Comparison of ENCODE assay signal across 12 cellular contexts in genomic region chr6:145809211-145809610, GRCh38. TPM values are rescaled to one million over a fixed set of nuclear protein-coding genes. Genes with fewer than 3 reads are reported as not detected.
DNase-seq lines count a peak whose midpoint lies in the region; ATAC-seq and TF ChIP-seq lines count a peak whose summit lies in the region.
"Had no signal": no experiment of that assay in that cellular context is flagged by ENCODE, and none has a peak within 500 bp of the region (broad histone marks: within the 10 kb centered on the region; RNA-seq: fewer than 3 reads in every experiment).

No MANE protein-coding gene starts in this region.

- no peak for DNase-seq in PC-9
- DNase-seq in dorsolateral prefrontal cortex = no peak
- no peak for DNase-seq in DMS53 treated with DMSO at 0.1 percent for 48 hours (lab: John Stamatoyannopoulos, UW; ENCODE audit: unreplicated experiment)
- no peak for DNase-seq in nephron progenitor cell
- DNase-seq: activated CD4-positive, alpha-beta T cell treated with anti-CD3 and anti-CD28 coated beads, Interleukin-2, amount 50 U/mL, for 48 hours; cerebellar nuclear complex; OCI-M1 had no signal

- H3K27me3 ChIP-seq in rectal smooth muscle tissue (ENCODE audit: control insufficient read depth, insufficient read depth, low read length) (no peaks in the 10 kb centered on the region), PC-9 (ENCODE audit: insufficient read depth, low read depth) (no peaks in the 10 kb centered on the region), dorsolateral prefrontal cortex (no peaks in the 10 kb centered on the region)

- POLR2A ChIA-PET in PC-9 (lab: Charles Lee; ENCODE audit: unreplicated experiment) = no interaction called here

- no peak overlapping the region for H3K4me3 ChIP-seq in rectal smooth muscle tissue (ENCODE audit: low read length)
- no peak overlapping the region for H3K4me3 ChIP-seq in PC-9
- H3K4me3 ChIP-seq in dorsolateral prefrontal cortex = no peak overlapping the region

- H3F3A ChIP-seq in PC-9 (ENCODE audit: insufficient read depth, low read depth) = no peaks in the 10 kb centered on the region

- BruUV-seq in PC-9 (replicated peaks; lab: Mats Ljungman, UMichigan) = no TSS peak

- CTCF ChIA-PET in PC-9 (lab: Charles Lee) = no interaction called here

- H3K9me3 ChIP-seq in PC-9 (ENCODE audit: insufficient read depth, low read depth) = no peaks in the 10 kb centered on the region

- no peak overlapping the region for H3K4me3 Mint-ChIP-seq in nephron progenitor cell

- peaks cover 26% of the 10 kb centered on the region for H3K4me1 Mint-ChIP-seq in nephron progenitor cell

- H3K9ac ChIP-seq in rectal smooth muscle tissue (ENCODE audit: low read length) = no peak overlapping the region

- H3K9me2 ChIP-seq in PC-9 (ENCODE audit: insufficient read depth) = no peaks in the 10 kb centered on the region

- H3K27ac Mint-ChIP-seq in nephron progenitor cell = no peak overlapping the region
- H3K27ac Mint-ChIP-seq: progenitor cell of endocrine pancreas had no signal

- H3K79me2 ChIP-seq in PC-9 (ENCODE audit: low read depth) = peaks cover 94% of the 10 kb centered on the region

- H3K4me2 ChIP-seq in PC-9 = no peak overlapping the region

- H3K36me3 ChIP-seq in rectal smooth muscle tissue (ENCODE audit: control insufficient read depth, insufficient read depth, low read length) (peaks cover 16% of the 10 kb centered on the region), PC-9 (ENCODE audit: low read depth) (peaks cover 21% of the 10 kb centered on the region)

- H3K27ac ChIP-seq in rectal smooth muscle tissue (ENCODE audit: low read depth, low read length) (peak overlapping the region; percentile 61), PC-9 (no peak overlapping the region), dorsolateral prefrontal cortex (no peak overlapping the region)

- peaks cover 45% of the 10 kb centered on the region for H3K36me3 Mint-ChIP-seq in nephron progenitor cell (ENCODE audit: low read depth)

- H3K9me3 Mint-ChIP-seq in nephron progenitor cell = peaks cover 21% of the 10 kb centered on the region

- intact Hi-C loops in PC-9 (cut with micrococcal nuclease; ENCODE audit: unreplicated experiment) (no loop called here), dorsolateral prefrontal cortex (cut with DNase I) (no loop called here)

- H3K4me1 ChIP-seq in rectal smooth muscle tissue (ENCODE audit: control insufficient read depth, insufficient read depth, low read length) = peaks cover 27% of the 10 kb centered on the region
- peaks cover 34% of the 10 kb centered on the region for H3K4me1 ChIP-seq in PC-9 (replicated peaks; ENCODE audit: insufficient read depth)

- H3K27me3 Mint-ChIP-seq in nephron progenitor cell (ENCODE audit: low read depth, poor library complexity) = no peaks in the 10 kb centered on the region
- H3K27me3 Mint-ChIP-seq: progenitor cell of endocrine pancreas had no signal

- ATAC-seq in GM18907 (IDR thresholded peaks at IDR 0.05; ENCODE audit: unreplicated experiment) (peak; percentile 70), HG02588 (IDR thresholded peaks at IDR 0.05; ENCODE audit: unreplicated experiment) (peak; percentile 79), HG03521 (IDR thresholded peaks at IDR 0.05; ENCODE audit: unreplicated experiment) (peak; percentile 89)

- no peak overlapping the region for H2AFZ ChIP-seq in PC-9

- TF ChIP-seq CTCF in PC-9 (conservative IDR thresholded peaks at IDR 0.05) (no peak), dorsolateral prefrontal cortex (IDR thresholded peaks at IDR 0.05 in 54 of 56, conservative IDR thresholded peaks at IDR 0.05 in 2 of 56; ENCODE audit: low read depth in 1 of 56, partially characterized antibody in 56 of 56) (no peak), nephron progenitor cell (IDR thresholded peaks at IDR 0.05) (no peak)

- peaks cover 14% of the 10 kb centered on the region; the same call in 1 of the 2 replicates for H4K20me1 ChIP-seq in PC-9 (ENCODE audit: insufficient read depth)

RNA-seq across cellular contexts. Expression of gene FBXO30, which starts 5.4 kb away (rescaled TPM):
- 8.3 and 10.6 TPM in 2 replicates for total RNA-seq in PC-9 (2021)
- total RNA-seq in dorsolateral prefrontal cortex = 10 to 100 TPM in 118 of 120 experiments, 1 to 10 TPM in 2; 9.7 to 17.6 (median 13.0) TPM
